ENCODE assay signal across 19 cellular contexts in the genomic region with DNA sequence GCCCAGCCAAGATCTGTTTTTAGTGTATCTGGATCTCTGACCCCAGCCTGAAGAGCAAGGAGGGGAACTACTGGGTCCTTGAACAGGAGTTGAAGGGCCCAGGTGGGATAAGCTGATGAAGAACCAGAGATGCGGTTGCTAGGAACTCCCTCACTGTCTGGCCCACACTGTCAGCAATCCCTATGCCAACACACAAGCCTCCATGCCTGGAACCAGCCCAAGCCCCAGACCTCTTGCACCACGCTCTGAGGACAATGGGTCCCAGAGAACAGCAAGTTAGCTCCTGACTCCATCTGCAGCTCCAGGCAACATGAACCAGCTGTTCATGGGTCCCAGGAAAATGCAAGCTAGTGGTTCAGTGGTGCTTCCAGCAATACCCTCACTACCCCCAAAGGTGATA. TPM values are rescaled to one million over a fixed set of nuclear protein-coding genes. Genes with fewer than 3 reads are reported as not detected.
A peak's percentile ranks its signal among the peaks of the same experiment; 100 is the strongest.
DNase-seq lines count a peak whose midpoint lies in the region; ATAC-seq, FAIRE-seq and TF ChIP-seq lines count a peak whose summit lies in the region.
"Had no signal": no experiment of that assay in that cellular context is flagged by ENCODE, and none has a peak within 500 bp of the region (broad histone marks: within the 10 kb centered on the region; RNA-seq: fewer than 3 reads in every experiment).

No MANE protein-coding gene starts in this region.

- intact Hi-C loops in K562 (cut with micrococcal nuclease) = no loop called here

- H3K4me3 Mint-ChIP-seq in activated T-helper 17 cell treated with anti-CD3 and anti-CD28 coated beads, Interleukin-2, amount 50 U/mL, for 72 hours = no peak overlapping the region

- H3K9me3 ChIP-seq in SK-N-SH (no peaks in the 10 kb centered on the region), K562 (replicated peaks; ENCODE audit: control insufficient read depth, insufficient read depth, low read depth, low read length) (no peaks in the 10 kb centered on the region)
- H3K9me3 ChIP-seq: A549, BE2C, HAP-1 had no signal

- POLR2A ChIA-PET in SK-N-SH (lab: Yijun Ruan, JAX) = interaction anchor here (2.1 kb wide), 1 partner anchor 12 kb away, joined by 9 read pairs; the partner anchor contains the start of gene VGF
- POLR2A ChIA-PET in K562 (lab: Yijun Ruan, JAX) = interaction anchor here (0.6 to 0.8 kb wide), 2 partner anchors 13 to 88 kb away, joined by 3 to 4 read pairs; no protein-coding TSS in a partner anchor

- no peak overlapping the region for H3K4me3 ChIP-seq in SK-N-SH (ENCODE audit: low read depth in 2 of 2, low read length in 1 of 2)
- H3K4me3 ChIP-seq in K562 = no peak overlapping the region
- H3K4me3 ChIP-seq: A549, HAP-1 had no signal

- no peak for TF ChIP-seq POLR2A in K562 (conservative IDR thresholded peaks at IDR 0.05)

- 92% methylated on average over 2 of the region's 2 CpGs for WGBS in SK-N-SH (ENCODE audit: low lambda C conversion rate)
- 13% methylated on average over 2 of the region's 2 CpGs for WGBS in K562 (ENCODE audit: insufficient coverage, low coverage, missing lambda C conversion rate)

- no peak for FAIRE-seq in K562 (lab: Jason Lieb, UNC)
- FAIRE-seq: A549, GM12892 had no signal

- H2AFZ ChIP-seq in SK-N-SH (ENCODE audit: low read depth) = no peak overlapping the region
- H2AFZ ChIP-seq in K562 (ENCODE audit: low read depth, low read length) = no peak overlapping the region

- peaks cover 53% of the 10 kb centered on the region for H3K27me3 Mint-ChIP-seq in activated T-helper 17 cell treated with anti-CD3 and anti-CD28 coated beads, Interleukin-2, amount 50 U/mL, for 72 hours

- H3K27me3 ChIP-seq in SK-N-SH (ENCODE audit: insufficient read depth) (peaks cover 28% of the 10 kb centered on the region), K562 (ENCODE audit: control insufficient read depth in 2 of 2, insufficient read depth in 2 of 2, low read length in 2 of 2) (peaks cover 28 to 33% of the 10 kb centered on the region in 2 experiments; a peak in 4 of 5 replicates)

- in situ Hi-C loops in K562 (cut with MboI) = no loop called here

- CTCF ChIA-PET in SK-N-SH (lab: Yijun Ruan, JAX) (interaction anchor here (1.0 to 6.7 kb wide), 8 partner anchors 9 to 67 kb away, joined by 3 to 43 read pairs (median 4); partner anchors contain the start of gene FIS1), K562 (lab: Yijun Ruan, JAX; ENCODE audit: low intra/inter-chr PET ratio) (no interaction called here)

- no peaks in the 10 kb centered on the region for H3K9me1 ChIP-seq in K562 (ENCODE audit: control insufficient read depth, insufficient read depth, low read length)

- H3K9ac ChIP-seq in SK-N-SH (no peak overlapping the region), K562 (ENCODE audit: insufficient read depth in 1 of 2, low read depth in 2 of 2, low read length in 2 of 2) (no peak overlapping the region)

- ATAC-seq in SK-N-SH treated with all-trans-retinoic acid at 6 μM for 48 hours (no peak), K562 (no peak)
- ATAC-seq in activated T-helper 17 cell treated with anti-CD3 and anti-CD28 coated beads, Interleukin-2, amount 50 U/mL, for 72 hours (replicated peaks) = no peak
- ATAC-seq: A549 had no signal

- TF ChIP-seq CTCF in SK-N-SH (IDR thresholded peaks at IDR 0.05) (no peak), K562 (IDR thresholded peaks at IDR 0.05 in 2 of 3, conservative IDR thresholded peaks at IDR 0.05 in 1 of 3; ENCODE audit: insufficient read depth in 2 of 3, low read depth in 1 of 3, low read length in 3 of 3) (no peak)

- H3K36me3 ChIP-seq in SK-N-SH (replicated peaks in 1 of 2; ENCODE audit: control insufficient read depth in 1 of 2, insufficient read depth in 2 of 2, low read length in 1 of 2) (no peaks in the 10 kb centered on the region), K562 (ENCODE audit: control insufficient read depth, insufficient read depth, low read length) (no peaks in the 10 kb centered on the region)
- H3K36me3 ChIP-seq: BE2C, HAP-1 had no signal

- H3K27ac Mint-ChIP-seq in activated T-helper 17 cell treated with anti-CD3 and anti-CD28 coated beads, Interleukin-2, amount 50 U/mL, for 72 hours = no peak overlapping the region
- H3K27ac Mint-ChIP-seq: CD4-positive, alpha-beta memory T cell had no signal

- DNase-seq in SK-N-SH (peak; percentile 12), K562 (ENCODE audit: extremely low read depth in 1 of 4, low spot score in 3 of 4) (no peak), islet precursor cell (peak; percentile 41), SHP77 (lab: John Stamatoyannopoulos, UW) (no peak)
- no peak for DNase-seq in activated CD4-positive, alpha-beta T cell treated with anti-CD3 and anti-CD28 coated beads for 1 hour
- DNase-seq: BE2C; CD4-positive, alpha-beta memory T cell; DND-41; GDM1; GOT3 had no signal

- no peaks in the 10 kb centered on the region for H3K36me3 Mint-ChIP-seq in activated T-helper 17 cell treated with anti-CD3 and anti-CD28 coated beads, Interleukin-2, amount 50 U/mL, for 72 hours (ENCODE audit: low read depth)
- H3K36me3 Mint-ChIP-seq: CD4-positive, alpha-beta memory T cell had no signal

- no peak overlapping the region for H3K4me2 ChIP-seq in SK-N-SH
- no peak overlapping the region for H3K4me2 ChIP-seq in K562 (ENCODE audit: insufficient read depth, low read length)
- H3K4me2 ChIP-seq: A549 had no signal

- H3F3A ChIP-seq in SK-N-SH (replicated peaks; ENCODE audit: insufficient read depth) = no peaks in the 10 kb centered on the region

- BruUV-seq in K562 (replicated peaks; lab: Mats Ljungman, UMichigan) = no TSS peak

- peaks cover 0 to 16% of the 10 kb centered on the region in 2 experiments; a peak in 1 of 4 replicates for H3K4me1 ChIP-seq in SK-N-SH (ENCODE audit: control insufficient read depth in 1 of 2, insufficient read depth in 2 of 2, low read depth in 1 of 2, low read length in 1 of 2)
- H3K4me1 ChIP-seq in K562 (replicated peaks in 1 of 2; ENCODE audit: control insufficient read depth in 2 of 2, insufficient read depth in 2 of 2, low read length in 2 of 2) = peaks cover 5 to 36% of the 10 kb centered on the region in 2 experiments; a peak in 4 of 5 replicates
- H3K4me1 ChIP-seq: HAP-1 had no signal

- no peak overlapping the region for H3K27ac ChIP-seq in SK-N-SH (ENCODE audit: low read depth in 2 of 2, low read length in 1 of 2)
- H3K27ac ChIP-seq in K562 (ENCODE audit: extremely low read depth, low read depth, low read length) = no peak overlapping the region
- H3K27ac ChIP-seq: A549, C4-2B, HL-60 had no signal

- H3K9me3 Mint-ChIP-seq in activated T-helper 17 cell treated with anti-CD3 and anti-CD28 coated beads, Interleukin-2, amount 50 U/mL, for 72 hours = no peaks in the 10 kb centered on the region

- no peaks in the 10 kb centered on the region for H4K20me1 ChIP-seq in SK-N-SH (ENCODE audit: insufficient read depth)
- H4K20me1 ChIP-seq in K562 (replicated peaks; ENCODE audit: control insufficient read depth, insufficient read depth, low read length) = no peaks in the 10 kb centered on the region

- no peak for TF ChIP-seq RAD21 in SK-N-SH (IDR thresholded peaks at IDR 0.05; ENCODE audit: low read length)
- no peak for TF ChIP-seq RAD21 in K562 (CRISPR knock-in tag; conservative IDR thresholded peaks at IDR 0.05 in 1 of 2, IDR thresholded peaks at IDR 0.05 in 1 of 2)

- H3K79me2 ChIP-seq in SK-N-SH (ENCODE audit: insufficient read depth) = no peaks in the 10 kb centered on the region
- no peaks in the 10 kb centered on the region for H3K79me2 ChIP-seq in K562 (ENCODE audit: control insufficient read depth, insufficient read depth, low read length)

- TF ChIP-seq EP300 in SK-N-SH (IDR thresholded peaks at IDR 0.05; ENCODE audit: borderline replicate concordance in 1 of 2, low read depth in 1 of 2, low read length in 1 of 2) (no peak), K562 (IDR thresholded peaks at IDR 0.05; ENCODE audit: low read length) (no peak)

- peaks cover 5% of the 10 kb centered on the region for H3K4me1 Mint-ChIP-seq in activated T-helper 17 cell treated with anti-CD3 and anti-CD28 coated beads, Interleukin-2, amount 50 U/mL, for 72 hours

- H3K9me2 ChIP-seq in SK-N-SH = no peaks in the 10 kb centered on the region

RNA-seq across cellular contexts. Expression of gene NAT16, which starts 2.4 kb away (rescaled TPM):
- polyA plus RNA-seq in SK-N-SH (2012; rRNA removed) (0.64 and 0.68 TPM in 2 replicates), K562 (2011; rRNA removed) (not detected in 2 replicates), K562 (2014; fragmentation: Illumina TruSeq; extraction: Trizol) (not detected in 2 replicates), K562 (2014; fragmentation: Nextera tagmentation; extraction: Ambion mirVana) (under 1 TPM in 1 of 2 experiments, not detected in 1; 0.04 TPM), K562 (2014; rRNA removed) (not detected in 2 replicates)
- polyA plus RNA-seq in SK-N-SH (2012; cell fraction: cytosol; rRNA removed) = 0.51 and 0.62 TPM in 2 replicates
- polyA plus RNA-seq in SK-N-SH (2012; cell fraction: nucleus; rRNA removed) = 3.7 and 7.0 TPM in 2 replicates
- not detected in 2 replicates for total RNA-seq in K562 (2011; cell fraction: chromatin; rRNA removed; ENCODE audit: low replicate concordance)
- total RNA-seq in K562 (2011; cell fraction: nucleolus; rRNA removed) = not detected in 2 replicates
- total RNA-seq in K562 (2011; cell fraction: nucleoplasm; rRNA removed) = not detected in 2 replicates
- total RNA-seq in K562 (2014; rRNA removed) (not detected in 2 replicates), K562 (2014; rRNA removed; fragmentation: Illumina TruSeq; extraction: Trizol) (not detected in 2 replicates), K562 (2015; rRNA removed; fragmentation: Illumina TruSeq; extraction: Trizol) (not detected in 2 replicates), K562 (2021) (not detected in 2 replicates)
- not detected in 2 replicates for polyA plus RNA-seq in K562 (2011; cell fraction: cytosol; rRNA removed)
- 0.07 TPM in 1 of 2 replicates, not detected in the other for polyA plus RNA-seq in K562 (2011; cell fraction: nucleus; rRNA removed)
- 0.07 and 0.08 TPM in 2 replicates for polyA plus RNA-seq in K562 (2012)
- not detected in 2 replicates for polyA minus RNA-seq in K562 (2011; rRNA and poly(A)+ RNA removed)
- not detected in 2 replicates for polyA minus RNA-seq in K562 (2011; cell fraction: cytosol; rRNA and poly(A)+ RNA removed)
- not detected in 2 replicates for polyA minus RNA-seq in K562 (2011; cell fraction: nucleus; rRNA and poly(A)+ RNA removed)
- not detected for total RNA-seq in activated T-helper 17 cell treated with anti-CD3 and anti-CD28 coated beads, Interleukin-2, amount 50 U/mL, for 72 hours
- total RNA-seq: CD4-positive, alpha-beta memory T cell had no signal
- polyA plus RNA-seq: CD4-positive, alpha-beta memory T cell; IgD-negative memory B cell had no signal

RNA-seq across cellular contexts. Expression of gene VGF, which starts 12.3 kb away (rescaled TPM):
- polyA plus RNA-seq in SK-N-SH (2012; rRNA removed) (17.4 and 54.3 TPM in 2 replicates), K562 (2011; rRNA removed) (0.14 and 0.23 TPM in 2 replicates), K562 (2014; fragmentation: Illumina TruSeq; extraction: Trizol) (0.34 and 0.79 TPM in 2 replicates), K562 (2014; fragmentation: Nextera tagmentation; extraction: Ambion mirVana) (under 1 TPM; 0.03 to 0.08 TPM), K562 (2014; rRNA removed) (1.4 and 1.7 TPM in 2 replicates)
- polyA plus RNA-seq in SK-N-SH (2012; cell fraction: cytosol; rRNA removed) = 48.7 and 59.7 TPM in 2 replicates
- 65.5 and 96.9 TPM in 2 replicates for polyA plus RNA-seq in SK-N-SH (2012; cell fraction: nucleus; rRNA removed)
- total RNA-seq in K562 (2011; cell fraction: chromatin; rRNA removed; ENCODE audit: low replicate concordance) = 0.81 and 4.0 TPM in 2 replicates
- 3.8 and 7.2 TPM in 2 replicates for total RNA-seq in K562 (2011; cell fraction: nucleolus; rRNA removed)
- total RNA-seq in K562 (2011; cell fraction: nucleoplasm; rRNA removed) = 1.1 and 2.2 TPM in 2 replicates
- total RNA-seq in K562 (2014; rRNA removed) (1.8 and 2.8 TPM in 2 replicates), K562 (2014; rRNA removed; fragmentation: Illumina TruSeq; extraction: Trizol) (0.19 and 0.22 TPM in 2 replicates), K562 (2015; rRNA removed; fragmentation: Illumina TruSeq; extraction: Trizol) (0.40 and 0.45 TPM in 2 replicates), K562 (2021) (4.2 and 5.7 TPM in 2 replicates)
- 0.10 and 1.1 TPM in 2 replicates for polyA plus RNA-seq in K562 (2011; cell fraction: cytosol; rRNA removed)
- 0.65 and 2.1 TPM in 2 replicates for polyA plus RNA-seq in K562 (2011; cell fraction: nucleus; rRNA removed)
- polyA plus RNA-seq in K562 (2012) = 1.6 and 7.3 TPM in 2 replicates
- not detected in 2 replicates for polyA minus RNA-seq in K562 (2011; rRNA and poly(A)+ RNA removed)
- polyA minus RNA-seq in K562 (2011; cell fraction: cytosol; rRNA and poly(A)+ RNA removed) = 0.73 and 1.7 TPM in 2 replicates
- polyA minus RNA-seq in K562 (2011; cell fraction: nucleus; rRNA and poly(A)+ RNA removed) = 0.89 and 0.94 TPM in 2 replicates
- total RNA-seq in activated T-helper 17 cell treated with anti-CD3 and anti-CD28 coated beads, Interleukin-2, amount 50 U/mL, for 72 hours = under 1 TPM; 0.13 to 0.48 TPM
- total RNA-seq: CD4-positive, alpha-beta memory T cell had no signal
- polyA plus RNA-seq: CD4-positive, alpha-beta memory T cell; IgD-negative memory B cell had no signal

RNA-seq across cellular contexts. Expression of gene MOGAT3, which starts 23.2 kb away (rescaled TPM):
- polyA plus RNA-seq in SK-N-SH (2012; rRNA removed) = not detected in 2 replicates
- polyA plus RNA-seq in SK-N-SH (2012; cell fraction: cytosol; rRNA removed) = not detected in 2 replicates
- not detected in 2 replicates for polyA plus RNA-seq in SK-N-SH (2012; cell fraction: nucleus; rRNA removed)
- not detected in 2 replicates for total RNA-seq in K562 (2011; cell fraction: chromatin; rRNA removed; ENCODE audit: low replicate concordance)
- not detected in 2 replicates for total RNA-seq in K562 (2011; cell fraction: nucleolus; rRNA removed)
- not detected in 2 replicates for total RNA-seq in K562 (2011; cell fraction: nucleoplasm; rRNA removed)
- not detected in 2 replicates for total RNA-seq in K562 (2014; rRNA removed)
- total RNA-seq in K562 (2014; rRNA removed; fragmentation: Illumina TruSeq; extraction: Trizol) = not detected in 2 replicates
- total RNA-seq in K562 (2015; rRNA removed; fragmentation: Illumina TruSeq; extraction: Trizol) = not detected in 2 replicates
- not detected in 2 replicates for total RNA-seq in K562 (2021)
- polyA plus RNA-seq in K562 (2011; rRNA removed) = 0.07 and 0.13 TPM in 2 replicates
- polyA plus RNA-seq in K562 (2011; cell fraction: cytosol; rRNA removed) = not detected in 2 replicates
- polyA plus RNA-seq in K562 (2011; cell fraction: nucleus; rRNA removed) = 0.14 and 0.15 TPM in 2 replicates
- 0.03 TPM in 1 of 2 replicates, not detected in the other for polyA plus RNA-seq in K562 (2012)
- not detected in 2 replicates for polyA plus RNA-seq in K562 (2014; fragmentation: Illumina TruSeq; extraction: Trizol)
- polyA plus RNA-seq in K562 (2014; fragmentation: Nextera tagmentation; extraction: Ambion mirVana) = under 1 TPM; 0.07 to 0.17 TPM
- polyA plus RNA-seq in K562 (2014; rRNA removed) = not detected in 2 replicates
- not detected in 2 replicates for polyA minus RNA-seq in K562 (2011; rRNA and poly(A)+ RNA removed)
- polyA minus RNA-seq in K562 (2011; cell fraction: cytosol; rRNA and poly(A)+ RNA removed) = not detected in 2 replicates
- polyA minus RNA-seq in K562 (2011; cell fraction: nucleus; rRNA and poly(A)+ RNA removed) = 0.56 TPM in 1 of 2 replicates, not detected in the other
- total RNA-seq in activated T-helper 17 cell treated with anti-CD3 and anti-CD28 coated beads, Interleukin-2, amount 50 U/mL, for 72 hours = not detected
- total RNA-seq: CD4-positive, alpha-beta memory T cell had no signal
- polyA plus RNA-seq: AG04450; CD4-positive, alpha-beta memory T cell; IgD-negative memory B cell had no signal

RNA-seq across cellular contexts. Expression of gene AP1S1, which starts 23.4 kb away (rescaled TPM):
- polyA plus RNA-seq in SK-N-SH (2012; rRNA removed) (616 and 704 TPM in 2 replicates), K562 (2011; rRNA removed) (113 and 121 TPM in 2 replicates), K562 (2014; fragmentation: Illumina TruSeq; extraction: Trizol) (79.8 and 104 TPM in 2 replicates), K562 (2014; fragmentation: Nextera tagmentation; extraction: Ambion mirVana) (10 to 100 TPM in 1 of 2 experiments, 1 to 10 TPM in 1; 4.4 to 13.6 TPM), K562 (2014; rRNA removed) (125 and 188 TPM in 2 replicates)
- 481 and 593 TPM in 2 replicates for polyA plus RNA-seq in SK-N-SH (2012; cell fraction: cytosol; rRNA removed)
- polyA plus RNA-seq in SK-N-SH (2012; cell fraction: nucleus; rRNA removed) = 340 and 390 TPM in 2 replicates
- 16.8 and 29.1 TPM in 2 replicates for total RNA-seq in K562 (2011; cell fraction: chromatin; rRNA removed; ENCODE audit: low replicate concordance)
- total RNA-seq in K562 (2011; cell fraction: nucleolus; rRNA removed) = 29.0 and 30.9 TPM in 2 replicates
- total RNA-seq in K562 (2011; cell fraction: nucleoplasm; rRNA removed) = 25.1 and 27.9 TPM in 2 replicates
- total RNA-seq in K562 (2014; rRNA removed) (149 and 163 TPM in 2 replicates), K562 (2014; rRNA removed; fragmentation: Illumina TruSeq; extraction: Trizol) (68.6 and 77.7 TPM in 2 replicates), K562 (2015; rRNA removed; fragmentation: Illumina TruSeq; extraction: Trizol) (71.8 and 71.9 TPM in 2 replicates), K562 (2021) (89.4 and 91.2 TPM in 2 replicates)
- 106 and 108 TPM in 2 replicates for polyA plus RNA-seq in K562 (2011; cell fraction: cytosol; rRNA removed)
- 56.4 and 60.9 TPM in 2 replicates for polyA plus RNA-seq in K562 (2011; cell fraction: nucleus; rRNA removed)
- polyA plus RNA-seq in K562 (2012) = 106 and 166 TPM in 2 replicates
- 53.4 and 71.7 TPM in 2 replicates for polyA minus RNA-seq in K562 (2011; rRNA and poly(A)+ RNA removed)
- polyA minus RNA-seq in K562 (2011; cell fraction: cytosol; rRNA and poly(A)+ RNA removed) = 25.1 and 29.0 TPM in 2 replicates
- 5.1 and 9.2 TPM in 2 replicates for polyA minus RNA-seq in K562 (2011; cell fraction: nucleus; rRNA and poly(A)+ RNA removed)
- 10 to 100 TPM; 27.4 to 59.8 TPM for total RNA-seq in activated T-helper 17 cell treated with anti-CD3 and anti-CD28 coated beads, Interleukin-2, amount 50 U/mL, for 72 hours

RNA-seq across cellular contexts. Expression of gene PLOD3, which starts 39.7 kb away (rescaled TPM):
- 134 and 276 TPM in 2 replicates for polyA plus RNA-seq in SK-N-SH (2012; rRNA removed)
- polyA plus RNA-seq in SK-N-SH (2012; cell fraction: cytosol; rRNA removed) = 143 and 163 TPM in 2 replicates
- 295 and 343 TPM in 2 replicates for polyA plus RNA-seq in SK-N-SH (2012; cell fraction: nucleus; rRNA removed)
- 117 and 294 TPM in 2 replicates for total RNA-seq in K562 (2011; cell fraction: chromatin; rRNA removed; ENCODE audit: low replicate concordance)
- total RNA-seq in K562 (2011; cell fraction: nucleolus; rRNA removed) = 263 and 303 TPM in 2 replicates
- total RNA-seq in K562 (2011; cell fraction: nucleoplasm; rRNA removed) = 163 and 175 TPM in 2 replicates
- total RNA-seq in K562 (2014; rRNA removed) = 42.1 and 53.8 TPM in 2 replicates
- 23.5 and 24.1 TPM in 2 replicates for total RNA-seq in K562 (2014; rRNA removed; fragmentation: Illumina TruSeq; extraction: Trizol)
- total RNA-seq in K562 (2015; rRNA removed; fragmentation: Illumina TruSeq; extraction: Trizol) = 30.9 and 31.8 TPM in 2 replicates
- 101 and 103 TPM in 2 replicates for total RNA-seq in K562 (2021)
- 19.3 and 33.5 TPM in 2 replicates for polyA plus RNA-seq in K562 (2011; rRNA removed)
- polyA plus RNA-seq in K562 (2011; cell fraction: cytosol; rRNA removed) = 28.0 and 60.3 TPM in 2 replicates
- 72.9 and 130 TPM in 2 replicates for polyA plus RNA-seq in K562 (2011; cell fraction: nucleus; rRNA removed)
- polyA plus RNA-seq in K562 (2012) = 79.5 and 85.6 TPM in 2 replicates
- polyA plus RNA-seq in K562 (2014; fragmentation: Illumina TruSeq; extraction: Trizol) = 73.6 and 76.4 TPM in 2 replicates
- 1 to 10 TPM; 2.8 to 5.9 TPM for polyA plus RNA-seq in K562 (2014; fragmentation: Nextera tagmentation; extraction: Ambion mirVana)
- polyA plus RNA-seq in K562 (2014; rRNA removed) = 50.3 and 58.9 TPM in 2 replicates
- polyA minus RNA-seq in K562 (2011; rRNA and poly(A)+ RNA removed) = 15.7 and 23.9 TPM in 2 replicates
- polyA minus RNA-seq in K562 (2011; cell fraction: cytosol; rRNA and poly(A)+ RNA removed) = 39.3 and 40.8 TPM in 2 replicates
- polyA minus RNA-seq in K562 (2011; cell fraction: nucleus; rRNA and poly(A)+ RNA removed) = 31.4 and 32.4 TPM in 2 replicates
- 10 to 100 TPM; 55.6 to 69.6 TPM for total RNA-seq in activated T-helper 17 cell treated with anti-CD3 and anti-CD28 coated beads, Interleukin-2, amount 50 U/mL, for 72 hours

Comparison
In these comparisons a context has a peak if more than half of its experiments do, and no peak if none do; other contexts are left out.
1. DNase-seq: peak in SK-N-SH (single experiment) and islet precursor cell (single experiment); none in K562 (0 of 4), SHP77 (0 of 2) and activated CD4-positive, alpha-beta T cell treated with anti-CD3 and anti-CD28 coated beads for 1 hour (single experiment).